1 cellular context compared by ENCODE assay signal in the genomic region with DNA sequence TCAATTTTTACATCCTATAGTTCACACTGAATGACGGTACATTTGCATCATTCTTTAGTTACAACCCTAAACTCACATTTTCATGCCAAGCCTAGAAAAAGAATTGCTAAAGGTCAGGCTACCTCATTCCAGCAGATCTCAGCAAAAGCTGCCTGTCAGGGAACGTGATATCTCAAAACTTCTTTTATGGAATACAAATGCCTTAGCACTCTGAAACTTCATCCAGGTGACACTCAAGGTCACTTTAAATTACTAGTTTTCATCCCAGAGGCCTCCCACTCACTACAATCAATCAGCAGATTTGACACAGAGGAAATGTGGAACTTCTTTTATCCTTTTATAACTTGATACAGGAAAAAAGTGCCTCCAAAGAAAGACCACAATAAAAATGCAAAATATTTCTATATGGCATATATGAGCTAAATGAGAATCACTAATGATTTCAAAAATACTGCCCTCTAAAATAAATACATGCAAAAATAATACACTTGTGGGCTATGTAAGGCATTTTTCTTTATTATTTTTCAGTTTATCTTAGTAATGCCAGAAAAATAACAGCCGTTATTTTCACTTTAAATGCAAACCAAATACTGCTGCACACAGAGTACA.
TF ChIP-seq lines count a peak whose summit lies in the region.

No MANE protein-coding gene starts in this region.

TF ChIP-seq in HepG2, 621 proteins besides CTCF, POLR2A, EP300 and RAD21 (continued from another document):
- TF ChIP-seq, protein P1, sequence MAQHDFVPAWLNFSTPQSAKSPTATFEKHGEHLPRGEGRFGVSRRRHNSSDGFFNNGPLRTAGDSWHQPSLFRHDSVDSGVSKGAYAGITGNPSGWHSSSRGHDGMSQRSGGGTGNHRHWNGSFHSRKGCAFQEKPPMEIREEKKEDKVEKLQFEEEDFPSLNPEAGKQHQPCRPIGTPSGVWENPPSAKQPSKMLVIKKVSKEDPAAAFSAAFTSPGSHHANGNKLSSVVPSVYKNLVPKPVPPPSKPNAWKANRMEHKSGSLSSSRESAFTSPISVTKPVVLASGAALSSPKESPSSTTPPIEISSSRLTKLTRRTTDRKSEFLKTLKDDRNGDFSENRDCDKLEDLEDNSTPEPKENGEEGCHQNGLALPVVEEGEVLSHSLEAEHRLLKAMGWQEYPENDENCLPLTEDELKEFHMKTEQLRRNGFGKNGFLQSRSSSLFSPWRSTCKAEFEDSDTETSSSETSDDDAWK (CRISPR knock-in tag; IDR thresholded peaks at IDR 0.05): no peak
- TF ChIP-seq ZNF224 (CRISPR knock-in tag; IDR thresholded peaks at IDR 0.05) (no peak), DR1 (CRISPR knock-in tag; IDR thresholded peaks at IDR 0.05) (no peak)
